Comparison of ENCODE assay signal across 1 cellular context in genomic region chr1:213987876-213988638, GRCh38.
TF ChIP-seq lines count a peak whose summit lies in the region.

TSS of gene PROX1 (plus strand) at chr1:213987973. CDS start at chr1:213996536, 8,563 bp downstream.

TF ChIP-seq in HepG2, 621 proteins besides CTCF, POLR2A, EP300 and RAD21 (continued from another document):
- peak; percentile 44; the same call in 1 of the 2 replicates for TF ChIP-seq ZGPAT (CRISPR knock-in tag; IDR thresholded peaks at IDR 0.05)
- TF ChIP-seq MXD1 (CRISPR knock-in tag; IDR thresholded peaks at IDR 0.05) = no peak
- no peak; the same call in 1 of the 2 replicates for TF ChIP-seq ZSCAN5A (CRISPR knock-in tag; IDR thresholded peaks at IDR 0.05; ENCODE audit: borderline replicate concordance)
- no peak for TF ChIP-seq ZNF513 (CRISPR knock-in tag; conservative IDR thresholded peaks at IDR 0.05)
- peak; percentile 82 for TF ChIP-seq CREM (IDR thresholded peaks at IDR 0.05)
- TF ChIP-seq CREM (CRISPR knock-in tag; IDR thresholded peaks at IDR 0.05) = no peak
- TF ChIP-seq HNF4G (IDR thresholded peaks at IDR 0.05; ENCODE audit: borderline replicate concordance, low read depth, low read length) = no peak
- 0 out of 2 replicates have a peak, but pooled peaks have one; percentile 21 for TF ChIP-seq HNF4G (CRISPR knock-in tag; IDR thresholded peaks at IDR 0.05; ENCODE audit: borderline replicate concordance, low read depth)
- TF ChIP-seq SPEN (CRISPR knock-in tag; IDR thresholded peaks at IDR 0.05; ENCODE audit: low read depth) = peak; percentile 46
- peak; percentile 24; the same call in 1 of the 2 replicates for TF ChIP-seq RXRB (CRISPR knock-in tag; IDR thresholded peaks at IDR 0.05; ENCODE audit: borderline replicate concordance)
- no peak for TF ChIP-seq SOX5 (CRISPR knock-in tag; IDR thresholded peaks at IDR 0.05; ENCODE audit: borderline replicate concordance)
- TF ChIP-seq PHF8 (CRISPR knock-in tag; IDR thresholded peaks at IDR 0.05) = peak; percentile 36; the same call in 1 of the 2 replicates
- TF ChIP-seq ZNF20 (CRISPR knock-in tag; IDR thresholded peaks at IDR 0.05) = no peak
- TF ChIP-seq HNF1A (IDR thresholded peaks at IDR 0.05; ENCODE audit: low read depth) = no peak
- TF ChIP-seq HNF1A (CRISPR knock-in tag; IDR thresholded peaks at IDR 0.05; ENCODE audit: borderline replicate concordance) = 0 out of 2 replicates have a peak, but pooled peaks have one; percentile 45
- TF ChIP-seq ERF (CRISPR knock-in tag; IDR thresholded peaks at IDR 0.05) = peak; percentile 48; the same call in 1 of the 2 replicates
- peak; percentile 87 for TF ChIP-seq DRAP1 (CRISPR knock-in tag; IDR thresholded peaks at IDR 0.05)
- TF ChIP-seq REL (CRISPR knock-in tag; conservative IDR thresholded peaks at IDR 0.05) = no peak
- 0 out of 2 replicates have a peak, but pooled peaks have one; percentile 44 for TF ChIP-seq ZFP37 (CRISPR knock-in tag; IDR thresholded peaks at IDR 0.05; ENCODE audit: borderline replicate concordance)
- peak; percentile 46; the same call in 1 of the 2 replicates for TF ChIP-seq ZNF574 (CRISPR knock-in tag; IDR thresholded peaks at IDR 0.05)
- TF ChIP-seq ZNF703 (CRISPR knock-in tag; IDR thresholded peaks at IDR 0.05; ENCODE audit: borderline replicate concordance) = no peak
- no peak for TF ChIP-seq TEF (CRISPR knock-in tag; IDR thresholded peaks at IDR 0.05)
- TF ChIP-seq ARID4A (CRISPR knock-in tag; IDR thresholded peaks at IDR 0.05; ENCODE audit: borderline replicate concordance) = peak; percentile 59; the same call in 1 of the 2 replicates
- TF ChIP-seq ATM (IDR thresholded peaks at IDR 0.05; ENCODE audit: borderline replicate concordance) = no peak
- TF ChIP-seq ZNF446 (CRISPR knock-in tag; IDR thresholded peaks at IDR 0.05) = no peak
- TF ChIP-seq DNMT3B (CRISPR knock-in tag; conservative IDR thresholded peaks at IDR 0.05) = 0 out of 2 replicates have a peak, but pooled peaks have one; percentile 47
- 0 out of 2 replicates have a peak, but pooled peaks have one; percentile 8 for TF ChIP-seq BCL6 (CRISPR knock-in tag; IDR thresholded peaks at IDR 0.05)
- no peak for TF ChIP-seq PLRG1 (conservative IDR thresholded peaks at IDR 0.05)
- TF ChIP-seq NFKBIZ (CRISPR knock-in tag; IDR thresholded peaks at IDR 0.05) = peak; percentile 44; the same call in 1 of the 2 replicates
- no peak for TF ChIP-seq CENPT (CRISPR knock-in tag; IDR thresholded peaks at IDR 0.05; ENCODE audit: low read depth)
- peak; percentile 31; the same call in 1 of the 2 replicates for TF ChIP-seq TSC22D2 (CRISPR knock-in tag; IDR thresholded peaks at IDR 0.05; ENCODE audit: borderline replicate concordance)
- TF ChIP-seq THAP11 (CRISPR knock-in tag; IDR thresholded peaks at IDR 0.05) = 0 out of 2 replicates have a peak, but pooled peaks have one; percentile 4
- 0 out of 2 replicates have a peak, but pooled peaks have one; percentile 20 for TF ChIP-seq HES4 (CRISPR knock-in tag; IDR thresholded peaks at IDR 0.05; ENCODE audit: borderline replicate concordance)
- TF ChIP-seq DDIT3 (CRISPR knock-in tag; IDR thresholded peaks at IDR 0.05) = no peak
- TF ChIP-seq GPN1 (CRISPR knock-in tag; IDR thresholded peaks at IDR 0.05; ENCODE audit: borderline replicate concordance) = no peak
- TF ChIP-seq SRF (IDR thresholded peaks at IDR 0.05; ENCODE audit: low read depth, low read length) = no peak
- TF ChIP-seq FIP1L1 (IDR thresholded peaks at IDR 0.05; ENCODE audit: borderline replicate concordance, insufficient read depth, low read depth, low read length) = no peak
TF ChIP-seq in HepG2: peak in this region for 131.
